In genomic region chr17:17851101-17851500, GRCh38 we compare ENCODE assay signal across 10 cellular contexts. TPM values are rescaled to one million over a fixed set of nuclear protein-coding genes. Genes with fewer than 3 reads are reported as not detected.
DNase-seq lines count a peak whose midpoint lies in the region; ATAC-seq and TF ChIP-seq lines count a peak whose summit lies in the region.
"Had no signal": no experiment of that assay in that cellular context is flagged by ENCODE, and none has a peak within 500 bp of the region (broad histone marks: within the 10 kb centered on the region; RNA-seq: fewer than 3 reads in every experiment).

No MANE protein-coding gene starts in this region.

- H3K27me3 ChIP-seq in CD4-positive, CD25-positive, alpha-beta regulatory T cell (ENCODE audit: control insufficient read depth, insufficient read depth, low read length): no peaks in the 10 kb centered on the region
- H3K27me3 ChIP-seq: left lung had no signal

- intact Hi-C loops in natural killer cell (cut with micrococcal nuclease): loop anchor here (2.0 kb wide), 1 partner anchor 14 kb away; the partner anchor contains the start of gene SREBF1

- no peaks in the 10 kb centered on the region for H3K27me3 Mint-ChIP-seq in CD4-positive, CD25-positive, alpha-beta regulatory T cell
- no peaks in the 10 kb centered on the region for H3K27me3 Mint-ChIP-seq in natural killer cell (ENCODE audit: low read depth in 2 of 2)

- H3K36me3 Mint-ChIP-seq in CD4-positive, CD25-positive, alpha-beta regulatory T cell: peaks cover 14% of the 10 kb centered on the region
- no peaks in the 10 kb centered on the region for H3K36me3 Mint-ChIP-seq in natural killer cell

- H3K4me1 Mint-ChIP-seq in CD4-positive, CD25-positive, alpha-beta regulatory T cell: peaks cover 5 to 75% (median 41%) of the 10 kb centered on the region in 4 donors
- H3K4me1 Mint-ChIP-seq in natural killer cell: peaks cover 47 to 55% of the 10 kb centered on the region in 2 donors

- no peak for DNase-seq in CD4-positive, CD25-positive, alpha-beta regulatory T cell
- DNase-seq in caudate nucleus (lab: John Stamatoyannopoulos, UW) (no peak), natural killer cell (no peak), hippocampal formation (lab: John Stamatoyannopoulos, UW) (no peak), omental fat pad (ENCODE audit: low spot score) (no peak), NCI-H774 (lab: John Stamatoyannopoulos, UW) (no peak)
- DNase-seq: left lung had no signal

- peaks cover 45% of the 10 kb centered on the region for H3K4me1 ChIP-seq in CD4-positive, CD25-positive, alpha-beta regulatory T cell (ENCODE audit: control insufficient read depth, insufficient read depth, low read length, poor library complexity, severe bottlenecking)
- peaks cover 25% of the 10 kb centered on the region for H3K4me1 ChIP-seq in HEK293 (ENCODE audit: control insufficient read depth, insufficient read depth, low read length)

- no peak overlapping the region for H3K27ac ChIP-seq in CD4-positive, CD25-positive, alpha-beta regulatory T cell (ENCODE audit: insufficient read depth, low read length, poor library complexity, severe bottlenecking)
- H3K27ac ChIP-seq in HEK293 (ENCODE audit: extremely low read depth, low read depth, low read length) (no peak overlapping the region; the same call in 1 of the 2 replicates), caudate nucleus (ENCODE audit: low read depth, low read length) (peak overlapping the region; percentile 63)

- no peaks in the 10 kb centered on the region for H3K9me3 Mint-ChIP-seq in CD4-positive, CD25-positive, alpha-beta regulatory T cell
- no peaks in the 10 kb centered on the region for H3K9me3 Mint-ChIP-seq in natural killer cell

- CTCF ChIA-PET in HEK293 (lab: Yijun Ruan, JAX): interaction anchor here (0.7 to 3.0 kb wide), 3 partner anchors 11 to 363 kb away, joined by 3 to 18 read pairs (median 5); no protein-coding TSS in a partner anchor

- POLR2A ChIA-PET in HEK293 (lab: Yijun Ruan, JAX): no interaction called here

- no peak for ATAC-seq in CD4-positive, CD25-positive, alpha-beta regulatory T cell (ENCODE audit: low read depth in 2 of 2)
- no peak for ATAC-seq in natural killer cell
- ATAC-seq in omental fat pad (ENCODE audit: low FRiP score): no peak
- no peak for ATAC-seq in GM19397 (IDR thresholded peaks at IDR 0.05; ENCODE audit: unreplicated experiment)
- ATAC-seq: left lung had no signal

- no peak overlapping the region for H3K4me3 ChIP-seq in CD4-positive, CD25-positive, alpha-beta regulatory T cell (ENCODE audit: low read depth, low read length)
- no peak overlapping the region for H3K4me3 ChIP-seq in HEK293 (ENCODE audit: low read depth, low read length)
- H3K4me3 ChIP-seq: left lung, skin epidermis had no signal

- peak overlapping the region in 1 of 4 donors; percentile 52 for H3K4me3 Mint-ChIP-seq in CD4-positive, CD25-positive, alpha-beta regulatory T cell
- peak overlapping the region; percentile 72 for H3K4me3 Mint-ChIP-seq in natural killer cell

- H3K27ac Mint-ChIP-seq in CD4-positive, CD25-positive, alpha-beta regulatory T cell: peak overlapping the region; percentile 82 to 95 (median 87)
- H3K27ac Mint-ChIP-seq in natural killer cell: peak overlapping the region; percentile 94 to 96

- no peaks in the 10 kb centered on the region for H3K36me3 ChIP-seq in CD4-positive, CD25-positive, alpha-beta regulatory T cell (ENCODE audit: control insufficient read depth, insufficient read depth, low read length)
- H3K36me3 ChIP-seq in HEK293 (ENCODE audit: control insufficient read depth in 2 of 2, insufficient read depth in 1 of 2, low read length in 2 of 2): peaks cover 0 to 3% of the 10 kb centered on the region in 2 experiments; a peak in 2 of 3 replicates

- TF ChIP-seq CTCF in HEK293 (tag by site-specific recombination; IDR thresholded peaks at IDR 0.05): no peak
- no peak for TF ChIP-seq CTCF in natural killer cell (IDR thresholded peaks at IDR 0.05)
- no peak for TF ChIP-seq CTCF in omental fat pad (IDR thresholded peaks at IDR 0.05)

- H3K9me3 ChIP-seq in CD4-positive, CD25-positive, alpha-beta regulatory T cell (ENCODE audit: control insufficient read depth in 2 of 2, low read length in 2 of 2): no peaks in the 10 kb centered on the region
- H3K9me3 ChIP-seq in HEK293 (ENCODE audit: control insufficient read depth, insufficient read depth, low read depth, low read length): no peaks in the 10 kb centered on the region
- H3K9me3 ChIP-seq: left lung had no signal

TF ChIP-seq in HEK293, 187 proteins besides CTCF, POLR2A, EP300 and RAD21:
- peak; percentile 76 for TF ChIP-seq ZNF449 (tag by site-specific recombination; IDR thresholded peaks at IDR 0.05)
- TF ChIP-seq ZNF175 (tag by site-specific recombination; IDR thresholded peaks at IDR 0.05): no peak
- TF ChIP-seq HOXD13 (CRISPR knock-in tag; IDR thresholded peaks at IDR 0.05; ENCODE audit: borderline replicate concordance): no peak
- no peak for TF ChIP-seq ZNF174 (tag by site-specific recombination; IDR thresholded peaks at IDR 0.05)

RNA-seq across cellular contexts. Expression of gene SREBF1, which starts 14.3 kb away (rescaled TPM):
- total RNA-seq in CD4-positive, CD25-positive, alpha-beta regulatory T cell: 141 TPM
- 1 to 10 TPM; 4.5 to 6.7 (median 6.0) TPM for polyA plus RNA-seq in CD4-positive, CD25-positive, alpha-beta regulatory T cell
- 100 to 1,000 TPM in 2 of 3 donors, 10 to 100 TPM in 1; 80.7 to 208 (median 119) TPM for total RNA-seq in natural killer cell
- total RNA-seq in omental fat pad: 100 to 1,000 TPM in 1 of 4 donors, 10 to 100 TPM in 3; 18.5 to 118 (median 31.2) TPM
